Comparison of ENCODE assay signal across 36 cellular contexts in genomic region chr20:46916244-46916603, GRCh38. TPM values are rescaled to one million over a fixed set of nuclear protein-coding genes. Genes with fewer than 3 reads are reported as not detected.
"Had no signal": no experiment of that assay in that cellular context is flagged by ENCODE, and none has a peak within 500 bp of the region (broad histone marks: within the 10 kb centered on the region; RNA-seq: fewer than 3 reads in every experiment).

No MANE protein-coding gene starts in this region.

- H3K4me1 ChIP-seq: heart left ventricle had no signal

- DNase-seq: activated B cell treated with CpG ODN at 0.5 μM for 24 hours; activated CD4-positive, alpha-beta T cell treated with anti-CD3 and anti-CD28 coated beads for 48 hours; activated CD4-positive, alpha-beta T cell treated with anti-CD3 and anti-CD28 coated beads, Interleukin-2, amount 50 U/mL, for 1 hour; activated CD4-positive, alpha-beta T cell treated with anti-CD3 and anti-CD28 coated beads, Interleukin-2, amount 50 U/mL, for 48 hours; activated CD8-positive, alpha-beta memory T cell treated with anti-CD3 and anti-CD28 coated beads for 24 hours; activated CD8-positive, alpha-beta T cell treated with anti-CD3 and anti-CD28 coated beads for 36 hours; activated effector memory CD4-positive, alpha-beta T cell treated with anti-CD3 and anti-CD28 coated beads, Interleukin-2, amount 50 U/mL, for 16 hours; activated naive CD4-positive, alpha-beta T cell treated with anti-CD3 and anti-CD28 coated beads for 36 hours; activated naive CD8-positive, alpha-beta T cell treated with anti-CD3 and anti-CD28 coated beads for 36 hours; activated T-cell treated with anti-CD3 and anti-CD28 coated beads, Interleukin-2, amount 50 U/mL, for 1 hour; activated T-cell treated with anti-CD3 and anti-CD28 coated beads, Interleukin-2, amount 50 U/mL, for 48 hours; central memory CD4-positive, alpha-beta T cell; cerebellar nuclear complex; dorsolateral prefrontal cortex; effector memory CD4-positive, alpha-beta T cell; endodermal cell; glutamatergic neuron; heart left ventricle; T-helper 1 cell; T-helper 17 cell; T1000; WERI-Rb-1 had no signal

- H3K36me3 ChIP-seq: ascending aorta, breast epithelium, cardiac muscle cell, heart left ventricle had no signal

- H3K27ac Mint-ChIP-seq: activated B cell treated with CpG ODN at 0.5 μM for 24 hours; activated CD8-positive, alpha-beta T cell treated with anti-CD3 and anti-CD28 coated beads for 36 hours; activated naive CD4-positive, alpha-beta T cell treated with anti-CD3 and anti-CD28 coated beads for 36 hours; activated naive CD4-positive, alpha-beta T cell treated with anti-CD3 and anti-CD28 coated beads, Interleukin-2, amount 50 U/mL, for 24 hours; activated naive CD8-positive, alpha-beta T cell treated with anti-CD3 and anti-CD28 coated beads for 36 hours; activated T-helper 1 cell treated with anti-CD3 and anti-CD28 coated beads, Interleukin-12 subunit alpha, Interleukin-12 subunit beta, Interleukin-2, Interleukin-4 antibody, amounts not matched to agents 30 ng/mL and 10 ng/mL and 1 ng/mL, durations not matched to agents 14 hours and 24 hours and 36 hours; activated T-helper 2 cell treated with anti-CD3 and anti-CD28 coated beads, Interferon-gamma antibody, Interleukin-2, Interleukin-4, amounts not matched to agents 10 μg/mL and 5 μg/mL and 100 μg/mL, durations not matched to agents 14 hours and 24 hours and 36 hours; brain; dendritic cell treated with granulocyte-macrophage colony-stimulating factor and Interleukin-4, amounts not matched to agents 40 ng/mL and 50 ng/mL, for 4 days; endodermal cell; T-helper 17 cell; T-helper 2 cell treated with Interferon-gamma antibody and Interleukin-4, amounts not matched to agents 5 μg/mL and 100 μg/mL, for 36 hours had no signal

- H3K9me3 Mint-ChIP-seq: activated B cell treated with CpG ODN at 0.5 μM for 24 hours; activated CD8-positive, alpha-beta T cell treated with anti-CD3 and anti-CD28 coated beads for 36 hours; activated naive CD4-positive, alpha-beta T cell treated with anti-CD3 and anti-CD28 coated beads for 36 hours; activated naive CD8-positive, alpha-beta T cell treated with anti-CD3 and anti-CD28 coated beads for 36 hours; activated T-helper 1 cell treated with anti-CD3 and anti-CD28 coated beads, Interleukin-12 subunit alpha, Interleukin-12 subunit beta, Interleukin-2, Interleukin-4 antibody, amounts not matched to agents 30 ng/mL and 10 ng/mL and 1 ng/mL, durations not matched to agents 14 hours and 24 hours and 36 hours; activated T-helper 2 cell treated with anti-CD3 and anti-CD28 coated beads, Interferon-gamma antibody, Interleukin-2, Interleukin-4, amounts not matched to agents 10 μg/mL and 5 μg/mL and 100 μg/mL, durations not matched to agents 14 hours and 24 hours and 36 hours; T-helper 2 cell treated with Interferon-gamma antibody and Interleukin-4, amounts not matched to agents 5 μg/mL and 100 μg/mL, for 36 hours had no signal

- ATAC-seq: activated CD4-positive, CD25-positive, alpha-beta regulatory T cell treated with anti-CD3 and anti-CD28 coated beads, Interleukin-2, amount 50 U/mL, for 24 hours; activated CD8-positive, alpha-beta T cell treated with anti-CD3 and anti-CD28 coated beads for 36 hours; esophagus mucosa; heart left ventricle; T-helper 17 cell had no signal

- FAIRE-seq: frontal cortex had no signal

- H3K4me3 ChIP-seq: ascending aorta, breast epithelium, cardiac muscle cell, coronary artery, dorsolateral prefrontal cortex, heart left ventricle had no signal

- H3K9me3 ChIP-seq: ascending aorta had no signal

- H3K27ac ChIP-seq: cardiac muscle cell, coronary artery, heart left ventricle, WERI-Rb-1 had no signal

- H3K4me3 Mint-ChIP-seq: activated B cell treated with CpG ODN at 0.5 μM for 24 hours; activated CD8-positive, alpha-beta T cell treated with anti-CD3 and anti-CD28 coated beads for 36 hours; activated naive CD4-positive, alpha-beta T cell treated with anti-CD3 and anti-CD28 coated beads for 36 hours; activated naive CD4-positive, alpha-beta T cell treated with anti-CD3 and anti-CD28 coated beads, Interleukin-2, amount 50 U/mL, for 24 hours; activated naive CD8-positive, alpha-beta T cell treated with anti-CD3 and anti-CD28 coated beads for 36 hours; activated T-helper 1 cell treated with anti-CD3 and anti-CD28 coated beads, Interleukin-12 subunit alpha, Interleukin-12 subunit beta, Interleukin-2, Interleukin-4 antibody, amounts not matched to agents 30 ng/mL and 10 ng/mL and 1 ng/mL, durations not matched to agents 14 hours and 24 hours and 36 hours; brain; dendritic cell treated with granulocyte-macrophage colony-stimulating factor and Interleukin-4, amounts not matched to agents 40 ng/mL and 50 ng/mL, for 4 days; endodermal cell; T-helper 17 cell; T-helper 2 cell treated with Interferon-gamma antibody and Interleukin-4, amounts not matched to agents 5 μg/mL and 100 μg/mL, for 36 hours had no signal

- H3K4me1 Mint-ChIP-seq: activated B cell treated with CpG ODN at 0.5 μM for 24 hours; activated naive CD4-positive, alpha-beta T cell treated with anti-CD3 and anti-CD28 coated beads, Interleukin-2, amount 50 U/mL, for 24 hours; activated naive CD8-positive, alpha-beta T cell treated with anti-CD3 and anti-CD28 coated beads for 36 hours; T-helper 17 cell had no signal

- H3K36me3 Mint-ChIP-seq: activated naive CD4-positive, alpha-beta T cell treated with anti-CD3 and anti-CD28 coated beads, Interleukin-2, amount 50 U/mL, for 24 hours; activated naive CD8-positive, alpha-beta T cell treated with anti-CD3 and anti-CD28 coated beads for 36 hours had no signal

- H3K27me3 ChIP-seq: ascending aorta, breast epithelium, cardiac muscle cell had no signal

RNA-seq across cellular contexts. Expression of gene EYA2, which starts 21.6 kb away (rescaled TPM):
- total RNA-seq: activated CD8-positive, alpha-beta T cell treated with anti-CD3 and anti-CD28 coated beads for 36 hours; activated naive CD4-positive, alpha-beta T cell treated with anti-CD3 and anti-CD28 coated beads for 36 hours; activated naive CD8-positive, alpha-beta T cell treated with anti-CD3 and anti-CD28 coated beads for 36 hours; activated T-helper 1 cell treated with anti-CD3 and anti-CD28 coated beads, Interleukin-12 subunit alpha, Interleukin-12 subunit beta, Interleukin-2, Interleukin-4 antibody, amounts not matched to agents 30 ng/mL and 10 ng/mL and 1 ng/mL, durations not matched to agents 14 hours and 24 hours and 36 hours; activated T-helper 2 cell treated with anti-CD3 and anti-CD28 coated beads, Interferon-gamma antibody, Interleukin-2, Interleukin-4, amounts not matched to agents 10 μg/mL and 5 μg/mL and 100 μg/mL, durations not matched to agents 14 hours and 24 hours and 36 hours; epithelial cell of proximal tubule had no signal
- polyA plus RNA-seq: cardiac muscle cell had no signal
